ENCODE assay signal across 1 cellular context in the genomic region with DNA sequence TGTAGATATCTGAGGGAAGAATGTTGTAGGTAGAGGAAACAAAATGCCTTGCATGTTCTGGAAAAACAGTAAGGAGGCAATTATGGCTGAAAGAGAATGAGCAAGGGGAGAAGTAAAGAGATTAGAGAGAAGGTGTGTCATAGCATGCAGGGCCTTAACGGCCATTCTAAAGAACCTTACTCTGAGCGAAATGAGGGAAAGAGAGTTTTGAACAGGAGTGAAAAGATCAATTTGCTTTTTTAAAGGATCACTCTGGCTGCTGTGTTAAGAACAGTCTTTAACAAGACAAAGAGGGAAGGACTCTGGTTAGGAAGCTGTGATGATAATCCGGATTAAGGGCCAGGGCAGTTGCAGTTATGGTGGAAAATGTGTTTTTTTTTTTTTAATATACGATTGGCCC.
TF ChIP-seq lines count a peak whose summit lies in the region.

No MANE protein-coding gene starts in this region.

TF ChIP-seq in H1, 55 proteins besides CTCF, POLR2A, EP300 and RAD21:
- TF ChIP-seq CBX5 (IDR thresholded peaks at IDR 0.05; ENCODE audit: low read depth, low read length) = no peak
- no peak for TF ChIP-seq TBP (IDR thresholded peaks at IDR 0.05; ENCODE audit: low read depth, low read length)
- no peak for TF ChIP-seq TAF7 (optimal IDR thresholded peaks at IDR 0.05; ENCODE audit: borderline replicate concordance, low read depth, low read length)
- TF ChIP-seq SP1 (IDR thresholded peaks at IDR 0.05; ENCODE audit: low read depth, low read length) = peak; percentile 9; the same call in 1 of the 2 replicates
- TF ChIP-seq, protein P1, sequence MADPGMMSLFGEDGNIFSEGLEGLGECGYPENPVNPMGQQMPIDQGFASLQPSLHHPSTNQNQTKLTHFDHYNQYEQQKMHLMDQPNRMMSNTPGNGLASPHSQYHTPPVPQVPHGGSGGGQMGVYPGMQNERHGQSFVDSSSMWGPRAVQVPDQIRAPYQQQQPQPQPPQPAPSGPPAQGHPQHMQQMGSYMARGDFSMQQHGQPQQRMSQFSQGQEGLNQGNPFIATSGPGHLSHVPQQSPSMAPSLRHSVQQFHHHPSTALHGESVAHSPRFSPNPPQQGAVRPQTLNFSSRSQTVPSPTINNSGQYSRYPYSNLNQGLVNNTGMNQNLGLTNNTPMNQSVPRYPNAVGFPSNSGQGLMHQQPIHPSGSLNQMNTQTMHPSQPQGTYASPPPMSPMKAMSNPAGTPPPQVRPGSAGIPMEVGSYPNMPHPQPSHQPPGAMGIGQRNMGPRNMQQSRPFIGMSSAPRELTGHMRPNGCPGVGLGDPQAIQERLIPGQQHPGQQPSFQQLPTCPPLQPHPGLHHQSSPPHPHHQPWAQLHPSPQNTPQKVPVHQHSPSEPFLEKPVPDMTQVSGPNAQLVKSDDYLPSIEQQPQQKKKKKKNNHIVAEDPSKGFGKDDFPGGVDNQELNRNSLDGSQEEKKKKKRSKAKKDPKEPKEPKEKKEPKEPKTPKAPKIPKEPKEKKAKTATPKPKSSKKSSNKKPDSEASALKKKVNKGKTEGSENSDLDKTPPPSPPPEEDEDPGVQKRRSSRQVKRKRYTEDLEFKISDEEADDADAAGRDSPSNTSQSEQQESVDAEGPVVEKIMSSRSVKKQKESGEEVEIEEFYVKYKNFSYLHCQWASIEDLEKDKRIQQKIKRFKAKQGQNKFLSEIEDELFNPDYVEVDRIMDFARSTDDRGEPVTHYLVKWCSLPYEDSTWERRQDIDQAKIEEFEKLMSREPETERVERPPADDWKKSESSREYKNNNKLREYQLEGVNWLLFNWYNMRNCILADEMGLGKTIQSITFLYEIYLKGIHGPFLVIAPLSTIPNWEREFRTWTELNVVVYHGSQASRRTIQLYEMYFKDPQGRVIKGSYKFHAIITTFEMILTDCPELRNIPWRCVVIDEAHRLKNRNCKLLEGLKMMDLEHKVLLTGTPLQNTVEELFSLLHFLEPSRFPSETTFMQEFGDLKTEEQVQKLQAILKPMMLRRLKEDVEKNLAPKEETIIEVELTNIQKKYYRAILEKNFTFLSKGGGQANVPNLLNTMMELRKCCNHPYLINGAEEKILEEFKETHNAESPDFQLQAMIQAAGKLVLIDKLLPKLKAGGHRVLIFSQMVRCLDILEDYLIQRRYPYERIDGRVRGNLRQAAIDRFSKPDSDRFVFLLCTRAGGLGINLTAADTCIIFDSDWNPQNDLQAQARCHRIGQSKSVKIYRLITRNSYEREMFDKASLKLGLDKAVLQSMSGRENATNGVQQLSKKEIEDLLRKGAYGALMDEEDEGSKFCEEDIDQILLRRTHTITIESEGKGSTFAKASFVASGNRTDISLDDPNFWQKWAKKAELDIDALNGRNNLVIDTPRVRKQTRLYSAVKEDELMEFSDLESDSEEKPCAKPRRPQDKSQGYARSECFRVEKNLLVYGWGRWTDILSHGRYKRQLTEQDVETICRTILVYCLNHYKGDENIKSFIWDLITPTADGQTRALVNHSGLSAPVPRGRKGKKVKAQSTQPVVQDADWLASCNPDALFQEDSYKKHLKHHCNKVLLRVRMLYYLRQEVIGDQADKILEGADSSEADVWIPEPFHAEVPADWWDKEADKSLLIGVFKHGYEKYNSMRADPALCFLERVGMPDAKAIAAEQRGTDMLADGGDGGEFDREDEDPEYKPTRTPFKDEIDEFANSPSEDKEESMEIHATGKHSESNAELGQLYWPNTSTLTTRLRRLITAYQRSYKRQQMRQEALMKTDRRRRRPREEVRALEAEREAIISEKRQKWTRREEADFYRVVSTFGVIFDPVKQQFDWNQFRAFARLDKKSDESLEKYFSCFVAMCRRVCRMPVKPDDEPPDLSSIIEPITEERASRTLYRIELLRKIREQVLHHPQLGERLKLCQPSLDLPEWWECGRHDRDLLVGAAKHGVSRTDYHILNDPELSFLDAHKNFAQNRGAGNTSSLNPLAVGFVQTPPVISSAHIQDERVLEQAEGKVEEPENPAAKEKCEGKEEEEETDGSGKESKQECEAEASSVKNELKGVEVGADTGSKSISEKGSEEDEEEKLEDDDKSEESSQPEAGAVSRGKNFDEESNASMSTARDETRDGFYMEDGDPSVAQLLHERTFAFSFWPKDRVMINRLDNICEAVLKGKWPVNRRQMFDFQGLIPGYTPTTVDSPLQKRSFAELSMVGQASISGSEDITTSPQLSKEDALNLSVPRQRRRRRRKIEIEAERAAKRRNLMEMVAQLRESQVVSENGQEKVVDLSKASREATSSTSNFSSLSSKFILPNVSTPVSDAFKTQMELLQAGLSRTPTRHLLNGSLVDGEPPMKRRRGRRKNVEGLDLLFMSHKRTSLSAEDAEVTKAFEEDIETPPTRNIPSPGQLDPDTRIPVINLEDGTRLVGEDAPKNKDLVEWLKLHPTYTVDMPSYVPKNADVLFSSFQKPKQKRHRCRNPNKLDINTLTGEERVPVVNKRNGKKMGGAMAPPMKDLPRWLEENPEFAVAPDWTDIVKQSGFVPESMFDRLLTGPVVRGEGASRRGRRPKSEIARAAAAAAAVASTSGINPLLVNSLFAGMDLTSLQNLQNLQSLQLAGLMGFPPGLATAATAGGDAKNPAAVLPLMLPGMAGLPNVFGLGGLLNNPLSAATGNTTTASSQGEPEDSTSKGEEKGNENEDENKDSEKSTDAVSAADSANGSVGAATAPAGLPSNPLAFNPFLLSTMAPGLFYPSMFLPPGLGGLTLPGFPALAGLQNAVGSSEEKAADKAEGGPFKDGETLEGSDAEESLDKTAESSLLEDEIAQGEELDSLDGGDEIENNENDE (IDR thresholded peaks at IDR 0.05; ENCODE audit: insufficient replicate concordance, low read length) = peak; percentile 80
- TF ChIP-seq, protein P2, sequence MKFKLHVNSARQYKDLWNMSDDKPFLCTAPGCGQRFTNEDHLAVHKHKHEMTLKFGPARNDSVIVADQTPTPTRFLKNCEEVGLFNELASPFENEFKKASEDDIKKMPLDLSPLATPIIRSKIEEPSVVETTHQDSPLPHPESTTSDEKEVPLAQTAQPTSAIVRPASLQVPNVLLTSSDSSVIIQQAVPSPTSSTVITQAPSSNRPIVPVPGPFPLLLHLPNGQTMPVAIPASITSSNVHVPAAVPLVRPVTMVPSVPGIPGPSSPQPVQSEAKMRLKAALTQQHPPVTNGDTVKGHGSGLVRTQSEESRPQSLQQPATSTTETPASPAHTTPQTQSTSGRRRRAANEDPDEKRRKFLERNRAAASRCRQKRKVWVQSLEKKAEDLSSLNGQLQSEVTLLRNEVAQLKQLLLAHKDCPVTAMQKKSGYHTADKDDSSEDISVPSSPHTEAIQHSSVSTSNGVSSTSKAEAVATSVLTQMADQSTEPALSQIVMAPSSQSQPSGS (IDR thresholded peaks at IDR 0.05; ENCODE audit: low read length) = no peak
- TF ChIP-seq SIX5 (IDR thresholded peaks at IDR 0.05; ENCODE audit: low read depth, low read length) = no peak
- TF ChIP-seq, protein P3, sequence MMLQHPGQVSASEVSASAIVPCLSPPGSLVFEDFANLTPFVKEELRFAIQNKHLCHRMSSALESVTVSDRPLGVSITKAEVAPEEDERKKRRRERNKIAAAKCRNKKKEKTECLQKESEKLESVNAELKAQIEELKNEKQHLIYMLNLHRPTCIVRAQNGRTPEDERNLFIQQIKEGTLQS (IDR thresholded peaks at IDR 0.05; ENCODE audit: insufficient read depth, low read depth, low read length) = no peak
- TF ChIP-seq CEBPB (IDR thresholded peaks at IDR 0.05; ENCODE audit: low read depth, low read length) = no peak
- no peak for TF ChIP-seq SUZ12 (IDR thresholded peaks at IDR 0.05; ENCODE audit: low read length)
- TF ChIP-seq HDAC6 (IDR thresholded peaks at IDR 0.05; ENCODE audit: low read depth, low read length) = no peak
- peak in 1 of 2 experiments; percentile 47; a peak in 1 of 4 replicates for TF ChIP-seq HDAC2 (IDR thresholded peaks at IDR 0.05; ENCODE audit: borderline replicate concordance in 1 of 2, low read depth in 2 of 2, low read length in 2 of 2)
TF ChIP-seq in H1: peak in this region for 3.
